ENCODE assay signal across 2 cellular contexts in genomic region chr17:10062757-10063385, GRCh38.
TF ChIP-seq lines count a peak whose summit lies in the region.

No MANE protein-coding gene starts in this region.

TF ChIP-seq in WTC11, 78 proteins besides CTCF, POLR2A, EP300 and RAD21 (continued from another document):
- no peak for TF ChIP-seq ZSCAN18 (CRISPR knock-in tag; IDR thresholded peaks at IDR 0.05)
- TF ChIP-seq HMGXB4 (CRISPR knock-in tag; IDR thresholded peaks at IDR 0.05), result no peak
- TF ChIP-seq ZNF317 (CRISPR knock-in tag; IDR thresholded peaks at IDR 0.05; ENCODE audit: borderline replicate concordance, low read depth), result no peak
- no peak for TF ChIP-seq FOXK1 (CRISPR knock-in tag; IDR thresholded peaks at IDR 0.05)
- no peak for TF ChIP-seq RELA (CRISPR knock-in tag; IDR thresholded peaks at IDR 0.05; ENCODE audit: borderline replicate concordance)
- TF ChIP-seq ESRRA (CRISPR knock-in tag; IDR thresholded peaks at IDR 0.05; ENCODE audit: borderline replicate concordance), result no peak
- TF ChIP-seq ATF3 (CRISPR knock-in tag; conservative IDR thresholded peaks at IDR 0.05), result no peak

TF ChIP-seq in HEK293T, 16 proteins besides CTCF, POLR2A, EP300 and RAD21 (continued from another document):
- TF ChIP-seq FOXM1 (IDR thresholded peaks at IDR 0.05; ENCODE audit: borderline replicate concordance) (no peak), ZNF384 (IDR thresholded peaks at IDR 0.05) (no peak), CTBP1 (IDR thresholded peaks at IDR 0.05; ENCODE audit: borderline replicate concordance) (no peak), SUZ12 (IDR thresholded peaks at IDR 0.05) (no peak), ARNT (IDR thresholded peaks at IDR 0.05) (no peak), FOXA1 (IDR thresholded peaks at IDR 0.05) (no peak), L3MBTL2 (conservative IDR thresholded peaks at IDR 0.05) (no peak), HDGF (IDR thresholded peaks at IDR 0.05; ENCODE audit: borderline replicate concordance) (no peak)
